ENCODE assay signal across 32 cellular contexts in genomic region chr17:61520897-61521296, GRCh38.
"Had no signal": no experiment of that assay in that cellular context is flagged by ENCODE, and none has a peak within 500 bp of the region (broad histone marks: within the 10 kb centered on the region; RNA-seq: fewer than 3 reads in every experiment).

No MANE protein-coding gene starts in this region.

- H3K4me2 ChIP-seq: neural progenitor cell, smooth muscle cell had no signal

- H3K4me1 ChIP-seq: neural progenitor cell, pancreas, parathyroid adenoma, prostate gland, psoas muscle, right atrium auricular region, right lobe of liver, sigmoid colon, spleen had no signal

- H3K27ac ChIP-seq: neural progenitor cell, neutrophil, ovary, pancreas, parathyroid adenoma, prostate gland, psoas muscle, right atrium auricular region, right lobe of liver, sigmoid colon, skin epidermis, spleen had no signal

- H3K36me3 ChIP-seq: neural progenitor cell, neutrophil, ovary, pancreas, prostate gland, right atrium auricular region, right lobe of liver, sigmoid colon, spleen had no signal

- H3K4me3 Mint-ChIP-seq: naive thymus-derived CD4-positive, alpha-beta T cell; naive thymus-derived CD8-positive, alpha-beta T cell; natural killer cell; natural killer cell treated with Interleukin-12 subunit alpha and Interleukin-12 subunit beta and Interleukin-15 and Interleukin-18, amount 100 ng/mL, for 72 hours; nephron; nephron progenitor cell; neural crest cell; neural progenitor cell had no signal

- H3K79me2 ChIP-seq: parathyroid adenoma had no signal

- H3K27ac Mint-ChIP-seq: naive thymus-derived CD4-positive, alpha-beta T cell; naive thymus-derived CD8-positive, alpha-beta T cell; natural killer cell; natural killer cell treated with Interleukin-12 subunit alpha and Interleukin-12 subunit beta and Interleukin-15 and Interleukin-18, amount 100 ng/mL, for 72 hours; nephron; nephron progenitor cell; neural progenitor cell; progenitor cell of endocrine pancreas had no signal

- H2AFZ ChIP-seq: neural progenitor cell, parathyroid adenoma had no signal

- H3K9me3 Mint-ChIP-seq: naive thymus-derived CD4-positive, alpha-beta T cell; naive thymus-derived CD8-positive, alpha-beta T cell; natural killer cell; natural killer cell treated with Interleukin-12 subunit alpha and Interleukin-12 subunit beta and Interleukin-15 and Interleukin-18, amount 100 ng/mL, for 72 hours; nephron; nephron progenitor cell; neural crest cell; neural progenitor cell had no signal

- H3K27me3 ChIP-seq: neural progenitor cell, ovary, pancreas, right atrium auricular region, right lobe of liver had no signal

- H3K9me3 ChIP-seq: neutrophil, ovary, pancreas, prostate gland, psoas muscle, right atrium auricular region, right lobe of liver, sigmoid colon, spleen had no signal

- H3K9ac ChIP-seq: neural progenitor cell, parathyroid adenoma had no signal

- FAIRE-seq: pancreas, small intestine had no signal

- H3K4me1 Mint-ChIP-seq: naive thymus-derived CD4-positive, alpha-beta T cell; naive thymus-derived CD8-positive, alpha-beta T cell; natural killer cell; nephron; nephron progenitor cell; neural progenitor cell had no signal

- H3K4me3 ChIP-seq: neural progenitor cell, ovary, pancreas, prostate gland, psoas muscle, right atrium auricular region, right lobe of liver, sigmoid colon, skin epidermis, smooth muscle cell, spleen had no signal

- H3K36me3 Mint-ChIP-seq: naive thymus-derived CD4-positive, alpha-beta T cell; naive thymus-derived CD8-positive, alpha-beta T cell; natural killer cell; natural killer cell treated with Interleukin-12 subunit alpha and Interleukin-12 subunit beta and Interleukin-15 and Interleukin-18, amount 100 ng/mL, for 72 hours; neural progenitor cell had no signal

- ATAC-seq: naive thymus-derived CD4-positive, alpha-beta T cell; naive thymus-derived CD8-positive, alpha-beta T cell; natural killer cell; natural killer cell treated with Interleukin-12 subunit alpha and Interleukin-12 subunit beta and Interleukin-15 and Interleukin-18, amount 100 ng/mL, for 72 hours; pancreas; psoas muscle; right cardiac atrium; right lobe of liver; sciatic nerve had no signal

- DNase-seq: naive thymus-derived CD4-positive, alpha-beta T cell; naive thymus-derived CD8-positive, alpha-beta T cell; natural killer cell; nephron progenitor cell; nucleus accumbens; occipital lobe; ovary; pancreas; posterior cingulate gyrus; psoas muscle; retina; right cardiac atrium; right lobe of liver; sigmoid colon; small intestine; spleen; stimulated activated CD4-positive, alpha-beta T cell treated with anti-CD3 and anti-CD28 coated beads, Interleukin-12 subunit alpha, Interleukin-12 subunit beta, amount 100 ng/mL, for 4 hours; stimulated activated CD4-positive, alpha-beta T cell treated with anti-CD3 and anti-CD28 coated beads, Interleukin-15, amount 100 ng/mL, for 24 hours; stimulated activated CD4-positive, alpha-beta T cell treated with anti-CD3 and anti-CD28 coated beads, Interleukin-1b, Interleukin-23, amount 100 ng/mL, for 48 hours; stimulated activated CD4-positive, alpha-beta T cell treated with anti-CD3 and anti-CD28 coated beads, Interleukin-2, amount 100 ng/mL, for 24 hours had no signal
